7 cellular contexts compared by ENCODE assay signal in genomic region chr18:39191058-39191457, GRCh38.
"Had no signal": no experiment of that assay in that cellular context is flagged by ENCODE, and none has a peak within 500 bp of the region (broad histone marks: within the 10 kb centered on the region; RNA-seq: fewer than 3 reads in every experiment).

No MANE protein-coding gene starts in this region.

- H3K4me3 ChIP-seq: GM12878 had no signal

- DNase-seq: GDM1 had no signal

- FAIRE-seq: G401.6, GM12878, GM12891, GM12892, GM18507, GM19239 had no signal
